1 cellular context compared by ENCODE assay signal in the genomic region with DNA sequence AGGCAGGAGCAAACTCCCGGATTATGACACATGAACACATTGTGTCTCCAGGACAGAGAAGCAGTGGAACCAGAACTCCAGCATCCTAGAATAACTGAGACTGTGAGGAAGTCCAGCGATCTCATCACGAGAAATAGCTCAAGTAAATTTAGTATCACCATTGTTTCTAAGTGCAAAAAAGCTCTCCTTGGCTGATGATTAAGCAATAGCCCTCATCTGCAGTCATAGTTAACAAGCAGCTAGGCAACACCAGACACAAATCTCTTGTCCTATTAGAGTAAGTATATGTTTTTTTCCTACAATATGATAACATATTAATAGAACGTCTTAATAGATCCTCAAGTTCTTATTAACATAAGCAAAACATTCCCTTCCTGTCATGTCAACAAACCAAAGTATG.
TF ChIP-seq lines count a peak whose summit lies in the region.

No MANE protein-coding gene starts in this region.

TF ChIP-seq in K562, 482 proteins besides CTCF, POLR2A, EP300 and RAD21 (continued from another document):
- TF ChIP-seq, protein P1, sequence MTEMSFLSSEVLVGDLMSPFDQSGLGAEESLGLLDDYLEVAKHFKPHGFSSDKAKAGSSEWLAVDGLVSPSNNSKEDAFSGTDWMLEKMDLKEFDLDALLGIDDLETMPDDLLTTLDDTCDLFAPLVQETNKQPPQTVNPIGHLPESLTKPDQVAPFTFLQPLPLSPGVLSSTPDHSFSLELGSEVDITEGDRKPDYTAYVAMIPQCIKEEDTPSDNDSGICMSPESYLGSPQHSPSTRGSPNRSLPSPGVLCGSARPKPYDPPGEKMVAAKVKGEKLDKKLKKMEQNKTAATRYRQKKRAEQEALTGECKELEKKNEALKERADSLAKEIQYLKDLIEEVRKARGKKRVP (CRISPR knock-in tag; IDR thresholded peaks at IDR 0.05), result no peak
- no peak for TF ChIP-seq PHTF2 (CRISPR knock-in tag; IDR thresholded peaks at IDR 0.05)
- TF ChIP-seq, protein P2, sequence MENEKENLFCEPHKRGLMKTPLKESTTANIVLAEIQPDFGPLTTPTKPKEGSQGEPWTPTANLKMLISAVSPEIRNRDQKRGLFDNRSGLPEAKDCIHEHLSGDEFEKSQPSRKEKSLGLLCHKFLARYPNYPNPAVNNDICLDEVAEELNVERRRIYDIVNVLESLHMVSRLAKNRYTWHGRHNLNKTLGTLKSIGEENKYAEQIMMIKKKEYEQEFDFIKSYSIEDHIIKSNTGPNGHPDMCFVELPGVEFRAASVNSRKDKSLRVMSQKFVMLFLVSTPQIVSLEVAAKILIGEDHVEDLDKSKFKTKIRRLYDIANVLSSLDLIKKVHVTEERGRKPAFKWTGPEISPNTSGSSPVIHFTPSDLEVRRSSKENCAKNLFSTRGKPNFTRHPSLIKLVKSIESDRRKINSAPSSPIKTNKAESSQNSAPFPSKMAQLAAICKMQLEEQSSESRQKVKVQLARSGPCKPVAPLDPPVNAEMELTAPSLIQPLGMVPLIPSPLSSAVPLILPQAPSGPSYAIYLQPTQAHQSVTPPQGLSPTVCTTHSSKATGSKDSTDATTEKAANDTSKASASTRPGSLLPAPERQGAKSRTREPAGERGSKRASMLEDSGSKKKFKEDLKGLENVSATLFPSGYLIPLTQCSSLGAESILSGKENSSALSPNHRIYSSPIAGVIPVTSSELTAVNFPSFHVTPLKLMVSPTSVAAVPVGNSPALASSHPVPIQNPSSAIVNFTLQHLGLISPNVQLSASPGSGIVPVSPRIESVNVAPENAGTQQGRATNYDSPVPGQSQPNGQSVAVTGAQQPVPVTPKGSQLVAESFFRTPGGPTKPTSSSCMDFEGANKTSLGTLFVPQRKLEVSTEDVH (IDR thresholded peaks at IDR 0.05; ENCODE audit: low read depth, partially characterized antibody), result no peak
- no peak for TF ChIP-seq STAT5B (CRISPR knock-in tag; IDR thresholded peaks at IDR 0.05)
- TF ChIP-seq NCOA4 (IDR thresholded peaks at IDR 0.05; ENCODE audit: partially characterized antibody), result no peak
- no peak for TF ChIP-seq POLR3G (IDR thresholded peaks at IDR 0.05; ENCODE audit: extremely low read depth, insufficient read length, insufficient replicate concordance)
- TF ChIP-seq ZNF778 (CRISPR knock-in tag; IDR thresholded peaks at IDR 0.05), result no peak
- TF ChIP-seq CEBPB (tag; IDR thresholded peaks at IDR 0.05), result peak; percentile 59
- TF ChIP-seq, protein P3, sequence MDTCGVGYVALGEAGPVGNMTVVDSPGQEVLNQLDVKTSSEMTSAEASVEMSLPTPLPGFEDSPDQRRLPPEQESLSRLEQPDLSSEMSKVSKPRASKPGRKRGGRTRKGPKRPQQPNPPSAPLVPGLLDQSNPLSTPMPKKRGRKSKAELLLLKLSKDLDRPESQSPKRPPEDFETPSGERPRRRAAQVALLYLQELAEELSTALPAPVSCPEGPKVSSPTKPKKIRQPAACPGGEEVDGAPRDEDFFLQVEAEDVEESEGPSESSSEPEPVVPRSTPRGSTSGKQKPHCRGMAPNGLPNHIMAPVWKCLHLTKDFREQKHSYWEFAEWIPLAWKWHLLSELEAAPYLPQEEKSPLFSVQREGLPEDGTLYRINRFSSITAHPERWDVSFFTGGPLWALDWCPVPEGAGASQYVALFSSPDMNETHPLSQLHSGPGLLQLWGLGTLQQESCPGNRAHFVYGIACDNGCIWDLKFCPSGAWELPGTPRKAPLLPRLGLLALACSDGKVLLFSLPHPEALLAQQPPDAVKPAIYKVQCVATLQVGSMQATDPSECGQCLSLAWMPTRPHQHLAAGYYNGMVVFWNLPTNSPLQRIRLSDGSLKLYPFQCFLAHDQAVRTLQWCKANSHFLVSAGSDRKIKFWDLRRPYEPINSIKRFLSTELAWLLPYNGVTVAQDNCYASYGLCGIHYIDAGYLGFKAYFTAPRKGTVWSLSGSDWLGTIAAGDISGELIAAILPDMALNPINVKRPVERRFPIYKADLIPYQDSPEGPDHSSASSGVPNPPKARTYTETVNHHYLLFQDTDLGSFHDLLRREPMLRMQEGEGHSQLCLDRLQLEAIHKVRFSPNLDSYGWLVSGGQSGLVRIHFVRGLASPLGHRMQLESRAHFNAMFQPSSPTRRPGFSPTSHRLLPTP (IDR thresholded peaks at IDR 0.05; ENCODE audit: borderline replicate concordance, extremely low read depth, insufficient read length), result no peak
- no peak for TF ChIP-seq CSDE1 (IDR thresholded peaks at IDR 0.05)
- TF ChIP-seq FOSL1 (tag; conservative IDR thresholded peaks at IDR 0.05), result no peak
